In the genomic region with DNA sequence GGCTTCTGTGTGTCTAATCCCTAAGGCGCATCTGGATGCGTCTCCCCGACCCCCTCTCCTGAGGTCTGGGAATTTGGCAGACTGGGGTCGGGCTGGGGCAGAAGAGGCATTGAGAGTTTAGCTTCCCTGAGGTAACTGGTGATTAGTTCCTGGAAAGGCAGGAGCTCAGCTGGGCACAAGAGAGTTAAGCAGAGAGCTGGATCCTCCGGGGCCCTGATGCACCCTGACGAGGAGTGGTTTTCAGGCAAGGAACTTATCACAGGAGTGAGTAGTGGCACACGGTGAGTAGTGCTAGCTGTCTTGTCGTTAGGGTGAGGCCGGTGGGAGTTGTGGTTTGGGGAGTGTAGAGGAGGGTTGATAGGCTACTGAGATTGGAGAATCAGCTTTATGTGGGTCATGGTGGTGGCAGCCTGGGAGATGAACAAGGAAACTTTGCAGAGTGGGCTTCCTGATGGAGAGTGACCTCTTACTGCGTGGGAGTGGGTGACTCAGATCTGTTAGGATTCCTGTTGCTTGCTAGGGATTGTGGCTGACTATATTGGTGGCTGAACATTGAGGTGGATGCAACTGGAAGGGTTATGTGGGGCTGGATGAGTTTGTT, we compare ENCODE assay signal across 1 cellular context.
TF ChIP-seq lines count a peak whose summit lies in the region.

No MANE protein-coding gene starts in this region.

TF ChIP-seq in H1, 55 proteins besides CTCF, POLR2A, EP300 and RAD21:
- peak; percentile 15 for TF ChIP-seq SAP30 (IDR thresholded peaks at IDR 0.05; ENCODE audit: insufficient read depth, insufficient replicate concordance, low read length)
- no peak for TF ChIP-seq SIRT6 (IDR thresholded peaks at IDR 0.05; ENCODE audit: low read length)
TF ChIP-seq in H1: peak in this region for 1.
